In genomic region chr7:134318443-134318842, GRCh38 we compare ENCODE assay signal across 33 cellular contexts.
"Had no signal": no experiment of that assay in that cellular context is flagged by ENCODE, and none has a peak within 500 bp of the region (broad histone marks: within the 10 kb centered on the region; RNA-seq: fewer than 3 reads in every experiment).

No MANE protein-coding gene starts in this region.

- ATAC-seq: activated CD8-positive, alpha-beta T cell treated with anti-CD3 and anti-CD28 coated beads for 36 hours; activated naive CD4-positive, alpha-beta T cell treated with anti-CD3 and anti-CD28 coated beads, Interleukin-2, amount 50 U/mL, for 72 hours; activated T-cell treated with anti-CD3 and anti-CD28 coated beads, Interleukin-2, amount 50 U/mL, for 72 hours; activated T-helper 17 cell treated with anti-CD3 and anti-CD28 coated beads, Interleukin-2, amount 50 U/mL, for 72 hours; body of pancreas; PC-3 had no signal

- H3K4me3 ChIP-seq: adrenal gland, body of pancreas, breast epithelium, Peyer's patch, SJSA1 had no signal

- H3K27ac Mint-ChIP-seq: activated CD4-positive, alpha-beta T cell treated with anti-CD3 and anti-CD28 coated beads, Interleukin-2, amount 10 ng/mL, durations not matched to agents 24 days and 14 days; activated CD8-positive, alpha-beta T cell treated with anti-CD3 and anti-CD28 coated beads for 36 hours; activated naive CD4-positive, alpha-beta T cell treated with anti-CD3 and anti-CD28 coated beads, Interleukin-2, amount 50 U/mL, for 72 hours; activated T-cell treated with anti-CD3 and anti-CD28 coated beads, Interleukin-2, amount 50 U/mL, for 72 hours; activated T-helper 17 cell treated with anti-CD3 and anti-CD28 coated beads, Interleukin-2, amount 50 U/mL, for 72 hours had no signal

- H3K36me3 ChIP-seq: adrenal gland, breast epithelium, Peyer's patch, WERI-Rb-1 had no signal

- H3K27me3 ChIP-seq: adrenal gland, body of pancreas, breast epithelium, Peyer's patch, SJSA1 had no signal

- H3K4me3 Mint-ChIP-seq: activated CD4-positive, alpha-beta T cell treated with anti-CD3 and anti-CD28 coated beads, Interleukin-2, amount 10 ng/mL, durations not matched to agents 24 days and 14 days; activated CD8-positive, alpha-beta T cell treated with anti-CD3 and anti-CD28 coated beads for 36 hours had no signal

- H3K4me1 ChIP-seq: breast epithelium had no signal

- H3K9me3 Mint-ChIP-seq: activated CD4-positive, alpha-beta T cell treated with anti-CD3 and anti-CD28 coated beads, Interleukin-2, amount 10 ng/mL, durations not matched to agents 24 days and 14 days; activated CD8-positive, alpha-beta T cell treated with anti-CD3 and anti-CD28 coated beads for 36 hours; activated naive CD4-positive, alpha-beta T cell treated with anti-CD3 and anti-CD28 coated beads, Interleukin-2, amount 50 U/mL, for 72 hours; activated T-cell treated with anti-CD3 and anti-CD28 coated beads, Interleukin-2, amount 50 U/mL, for 72 hours; activated T-helper 17 cell treated with anti-CD3 and anti-CD28 coated beads, Interleukin-2, amount 50 U/mL, for 72 hours had no signal

- DNase-seq: activated CD4-positive, alpha-beta T cell treated with anti-CD3 and anti-CD28 coated beads for 1 hour; activated CD4-positive, alpha-beta T cell treated with anti-CD3 and anti-CD28 coated beads, Interleukin-2, amount 10 ng/mL, durations not matched to agents 24 days and 14 days; activated CD4-positive, alpha-beta T cell treated with anti-CD3 and anti-CD28 coated beads, Interleukin-2, amount 50 U/mL, for 4 hours; activated CD4-positive, CD25-positive, alpha-beta regulatory T cell; activated CD8-positive, alpha-beta T cell treated with anti-CD3 and anti-CD28 coated beads for 36 hours; activated gamma-delta T cell; activated naive CD4-positive, alpha-beta T cell treated with Interleukin-2 at 50 U/mL for 16 hours; activated T-cell treated with anti-CD3 and anti-CD28 coated beads, Interleukin-2, amount 50 U/mL, for 1 hour; activated T-cell treated with anti-CD3 and anti-CD28 coated beads, Interleukin-2, amount 50 U/mL, for 72 hours; adrenal gland; body of pancreas; MV-4-11; NCI-H1092; NCI-H1436 treated with DMSO at 0.1 percent for 48 hours; NCI-H1694 treated with DMSO at 0.1 percent for 48 hours; NCI-H2029; NCI-H510A; NCI-H526; NCI-H748 treated with DMSO at 0.1 percent for 48 hours; NK-92 treated with Interleukin-12 subunit alpha and Interleukin-12 subunit beta, amount 100 ng/mL, for 24 hours; PC-3; Peyer's patch; RPMI8226; SHP77 treated with DMSO at 0.1 percent for 48 hours; SW 1271; T-helper 1 cell; T-helper 2 cell; T-helper 9 cell; WERI-Rb-1 had no signal

- H3K27ac ChIP-seq: adrenal gland, body of pancreas, breast epithelium, Peyer's patch, SJSA1, WERI-Rb-1 had no signal

- H3K9me3 ChIP-seq: adrenal gland, body of pancreas, breast epithelium, Peyer's patch, SJSA1 had no signal
